In the genomic region with DNA sequence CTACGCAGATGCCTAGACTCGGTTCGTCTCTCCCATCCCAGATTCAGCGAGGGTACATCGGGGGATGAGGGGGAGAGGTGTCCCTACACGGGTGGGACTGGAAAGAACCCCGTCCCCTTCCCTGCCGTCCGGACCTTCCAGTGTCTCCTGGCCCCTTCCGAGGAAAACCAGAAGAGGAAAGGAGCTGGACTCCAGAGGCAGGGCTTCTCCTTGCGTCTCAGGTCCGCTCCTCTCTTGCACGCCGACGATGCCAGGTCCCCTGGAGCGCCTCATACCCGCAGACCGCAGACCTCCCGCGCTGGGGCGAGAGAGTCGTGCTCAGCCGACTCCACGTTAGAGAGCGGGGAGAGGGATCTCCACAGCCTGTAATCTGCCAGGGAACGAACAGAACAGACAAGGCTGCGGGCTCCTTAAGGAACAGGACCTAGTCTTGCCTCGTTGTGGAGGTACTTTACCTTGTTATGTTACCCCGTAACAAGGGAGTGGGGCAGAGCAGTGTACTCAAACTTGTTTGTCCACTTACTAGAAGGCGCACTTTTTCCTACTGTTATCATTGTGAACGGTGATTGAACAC, we compare ENCODE assay signal across 8 cellular contexts. TPM values are rescaled to one million over a fixed set of nuclear protein-coding genes. Genes with fewer than 3 reads are reported as not detected.
DNase-seq lines count a peak whose midpoint lies in the region; ATAC-seq and TF ChIP-seq lines count a peak whose summit lies in the region.

No MANE protein-coding gene starts in this region.

- H3K27ac ChIP-seq in GM23338 (ENCODE audit: low read depth) = no peak overlapping the region
- peak overlapping the region; percentile 40 for H3K27ac ChIP-seq in layer of hippocampus (ENCODE audit: low read depth, low read length)

- DNase-seq in EH (ENCODE audit: low read depth) (peak; percentile 92), GM23338 (ENCODE audit: low spot score) (peak; percentile 79), M059J (ENCODE audit: low read depth) (peak; percentile 89), T-helper 9 cell (peak; percentile 56)
- DNase-seq in central memory CD4-positive, alpha-beta T cell = peak; percentile 57
- peak; percentile 51 to 54 for DNase-seq in stimulated activated CD4-positive, alpha-beta T cell treated with anti-CD3 and anti-CD28 coated beads, Interleukin-2, amount 100 ng/mL, for 48 hours

- H3F3A ChIP-seq in GM23338 (replicated peaks; ENCODE audit: low read depth) = peaks cover 4% of the 10 kb centered on the region; the same call in 1 of the 2 replicates

- no peak overlapping the region for H3K27ac Mint-ChIP-seq in GM23338

- H3K4me1 ChIP-seq in GM23338 (ENCODE audit: insufficient read depth) = peaks cover 17% of the 10 kb centered on the region

- no peaks in the 10 kb centered on the region for H3K9me2 ChIP-seq in GM23338 (ENCODE audit: insufficient read depth)

- peaks cover 52% of the 10 kb centered on the region for H3K27me3 Mint-ChIP-seq in GM23338 (ENCODE audit: insufficient read depth, low read depth, poor library complexity)

- H3K9me3 Mint-ChIP-seq in GM23338 = peaks cover 12% of the 10 kb centered on the region; the same call in 2 of the 3 replicates

- ATAC-seq in GM23338 (peak; percentile 33), GM19351 (IDR thresholded peaks at IDR 0.05; ENCODE audit: unreplicated experiment) (no peak)

- no peak for TF ChIP-seq CTCF in GM23338 (conservative IDR thresholded peaks at IDR 0.05; ENCODE audit: low read depth in 2 of 2)

- no peaks in the 10 kb centered on the region for H3K79me2 ChIP-seq in GM23338 (replicated peaks; ENCODE audit: insufficient read depth)

- peak overlapping the region; percentile 100 for H2AFZ ChIP-seq in GM23338

- H3K36me3 ChIP-seq in GM23338 (ENCODE audit: insufficient read depth) = no peaks in the 10 kb centered on the region

- H3K4me2 ChIP-seq in GM23338 = peak overlapping the region; percentile 79

- no peaks in the 10 kb centered on the region; the same call in 1 of the 2 replicates for H4K20me1 ChIP-seq in GM23338 (replicated peaks; ENCODE audit: insufficient read depth)

- H3K27me3 ChIP-seq in GM23338 (ENCODE audit: insufficient read depth) = peaks cover 87% of the 10 kb centered on the region
- no peaks in the 10 kb centered on the region for H3K27me3 ChIP-seq in layer of hippocampus (ENCODE audit: control insufficient read depth, insufficient read depth, low read length)

- peak overlapping the region; percentile 78 for H3K4me3 ChIP-seq in GM23338

- H3K36me3 Mint-ChIP-seq in GM23338 (ENCODE audit: low read depth) = no peaks in the 10 kb centered on the region

- peaks cover 30% of the 10 kb centered on the region for H3K4me1 Mint-ChIP-seq in GM23338

- peak overlapping the region; percentile 85 for H3K4me3 Mint-ChIP-seq in GM23338

TF ChIP-seq in GM23338, 12 proteins besides CTCF, POLR2A, EP300 and RAD21 (continues in another document):
- TF ChIP-seq JUNB (IDR thresholded peaks at IDR 0.05; ENCODE audit: unreplicated experiment) = no peak
- peak; percentile 59; the same call in 1 of the 2 replicates for TF ChIP-seq POLR2AphosphoS5 (IDR thresholded peaks at IDR 0.05; ENCODE audit: low read depth)
- peak; percentile 46 for TF ChIP-seq EZH2phosphoT487 (IDR thresholded peaks at IDR 0.05; ENCODE audit: unreplicated experiment)
- TF ChIP-seq, protein P1, sequence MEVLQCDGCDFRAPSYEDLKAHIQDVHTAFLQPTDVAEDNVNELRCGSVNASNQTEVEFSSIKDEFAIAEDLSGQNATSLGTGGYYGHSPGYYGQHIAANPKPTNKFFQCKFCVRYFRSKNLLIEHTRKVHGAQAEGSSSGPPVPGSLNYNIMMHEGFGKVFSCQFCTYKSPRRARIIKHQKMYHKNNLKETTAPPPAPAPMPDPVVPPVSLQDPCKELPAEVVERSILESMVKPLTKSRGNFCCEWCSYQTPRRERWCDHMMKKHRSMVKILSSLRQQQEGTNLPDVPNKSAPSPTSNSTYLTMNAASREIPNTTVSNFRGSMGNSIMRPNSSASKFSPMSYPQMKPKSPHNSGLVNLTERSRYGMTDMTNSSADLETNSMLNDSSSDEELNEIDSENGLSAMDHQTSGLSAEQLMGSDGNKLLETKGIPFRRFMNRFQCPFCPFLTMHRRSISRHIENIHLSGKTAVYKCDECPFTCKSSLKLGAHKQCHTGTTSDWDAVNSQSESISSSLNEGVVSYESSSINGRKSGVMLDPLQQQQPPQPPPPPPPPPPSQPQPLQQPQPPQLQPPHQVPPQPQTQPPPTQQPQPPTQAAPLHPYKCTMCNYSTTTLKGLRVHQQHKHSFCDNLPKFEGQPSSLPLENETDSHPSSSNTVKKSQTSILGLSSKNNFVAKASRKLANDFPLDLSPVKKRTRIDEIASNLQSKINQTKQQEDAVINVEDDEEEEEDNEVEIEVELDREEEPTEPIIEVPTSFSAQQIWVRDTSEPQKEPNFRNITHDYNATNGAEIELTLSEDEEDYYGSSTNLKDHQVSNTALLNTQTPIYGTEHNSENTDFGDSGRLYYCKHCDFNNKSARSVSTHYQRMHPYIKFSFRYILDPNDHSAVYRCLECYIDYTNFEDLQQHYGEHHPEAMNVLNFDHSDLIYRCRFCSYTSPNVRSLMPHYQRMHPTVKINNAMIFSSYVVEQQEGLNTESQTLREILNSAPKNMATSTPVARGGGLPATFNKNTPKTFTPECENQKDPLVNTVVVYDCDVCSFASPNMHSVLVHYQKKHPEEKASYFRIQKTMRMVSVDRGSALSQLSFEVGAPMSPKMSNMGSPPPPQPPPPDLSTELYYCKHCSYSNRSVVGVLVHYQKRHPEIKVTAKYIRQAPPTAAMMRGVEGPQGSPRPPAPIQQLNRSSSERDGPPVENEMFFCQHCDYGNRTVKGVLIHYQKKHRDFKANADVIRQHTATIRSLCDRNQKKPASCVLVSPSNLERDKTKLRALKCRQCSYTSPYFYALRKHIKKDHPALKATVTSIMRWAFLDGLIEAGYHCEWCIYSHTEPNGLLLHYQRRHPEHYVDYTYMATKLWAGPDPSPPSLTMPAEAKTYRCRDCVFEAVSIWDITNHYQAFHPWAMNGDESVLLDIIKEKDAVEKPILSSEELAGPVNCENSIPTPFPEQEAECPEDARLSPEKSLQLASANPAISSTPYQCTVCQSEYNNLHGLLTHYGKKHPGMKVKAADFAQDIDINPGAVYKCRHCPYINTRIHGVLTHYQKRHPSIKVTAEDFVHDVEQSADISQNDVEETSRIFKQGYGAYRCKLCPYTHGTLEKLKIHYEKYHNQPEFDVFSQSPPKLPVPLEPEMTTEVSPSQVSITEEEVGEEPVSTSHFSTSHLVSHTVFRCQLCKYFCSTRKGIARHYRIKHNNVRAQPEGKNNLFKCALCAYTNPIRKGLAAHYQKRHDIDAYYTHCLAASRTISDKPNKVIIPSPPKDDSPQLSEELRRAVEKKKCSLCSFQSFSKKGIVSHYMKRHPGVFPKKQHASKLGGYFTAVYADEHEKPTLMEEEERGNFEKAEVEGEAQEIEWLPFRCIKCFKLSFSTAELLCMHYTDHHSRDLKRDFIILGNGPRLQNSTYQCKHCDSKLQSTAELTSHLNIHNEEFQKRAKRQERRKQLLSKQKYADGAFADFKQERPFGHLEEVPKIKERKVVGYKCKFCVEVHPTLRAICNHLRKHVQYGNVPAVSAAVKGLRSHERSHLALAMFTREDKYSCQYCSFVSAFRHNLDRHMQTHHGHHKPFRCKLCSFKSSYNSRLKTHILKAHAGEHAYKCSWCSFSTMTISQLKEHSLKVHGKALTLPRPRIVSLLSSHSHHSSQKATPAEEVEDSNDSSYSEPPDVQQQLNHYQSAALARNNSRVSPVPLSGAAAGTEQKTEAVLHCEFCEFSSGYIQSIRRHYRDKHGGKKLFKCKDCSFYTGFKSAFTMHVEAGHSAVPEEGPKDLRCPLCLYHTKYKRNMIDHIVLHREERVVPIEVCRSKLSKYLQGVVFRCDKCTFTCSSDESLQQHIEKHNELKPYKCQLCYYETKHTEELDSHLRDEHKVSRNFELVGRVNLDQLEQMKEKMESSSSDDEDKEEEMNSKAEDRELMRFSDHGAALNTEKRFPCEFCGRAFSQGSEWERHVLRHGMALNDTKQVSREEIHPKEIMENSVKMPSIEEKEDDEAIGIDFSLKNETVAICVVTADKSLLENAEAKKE (CRISPR knock-in tag; IDR thresholded peaks at IDR 0.05) = no peak
- TF ChIP-seq, protein P2, sequence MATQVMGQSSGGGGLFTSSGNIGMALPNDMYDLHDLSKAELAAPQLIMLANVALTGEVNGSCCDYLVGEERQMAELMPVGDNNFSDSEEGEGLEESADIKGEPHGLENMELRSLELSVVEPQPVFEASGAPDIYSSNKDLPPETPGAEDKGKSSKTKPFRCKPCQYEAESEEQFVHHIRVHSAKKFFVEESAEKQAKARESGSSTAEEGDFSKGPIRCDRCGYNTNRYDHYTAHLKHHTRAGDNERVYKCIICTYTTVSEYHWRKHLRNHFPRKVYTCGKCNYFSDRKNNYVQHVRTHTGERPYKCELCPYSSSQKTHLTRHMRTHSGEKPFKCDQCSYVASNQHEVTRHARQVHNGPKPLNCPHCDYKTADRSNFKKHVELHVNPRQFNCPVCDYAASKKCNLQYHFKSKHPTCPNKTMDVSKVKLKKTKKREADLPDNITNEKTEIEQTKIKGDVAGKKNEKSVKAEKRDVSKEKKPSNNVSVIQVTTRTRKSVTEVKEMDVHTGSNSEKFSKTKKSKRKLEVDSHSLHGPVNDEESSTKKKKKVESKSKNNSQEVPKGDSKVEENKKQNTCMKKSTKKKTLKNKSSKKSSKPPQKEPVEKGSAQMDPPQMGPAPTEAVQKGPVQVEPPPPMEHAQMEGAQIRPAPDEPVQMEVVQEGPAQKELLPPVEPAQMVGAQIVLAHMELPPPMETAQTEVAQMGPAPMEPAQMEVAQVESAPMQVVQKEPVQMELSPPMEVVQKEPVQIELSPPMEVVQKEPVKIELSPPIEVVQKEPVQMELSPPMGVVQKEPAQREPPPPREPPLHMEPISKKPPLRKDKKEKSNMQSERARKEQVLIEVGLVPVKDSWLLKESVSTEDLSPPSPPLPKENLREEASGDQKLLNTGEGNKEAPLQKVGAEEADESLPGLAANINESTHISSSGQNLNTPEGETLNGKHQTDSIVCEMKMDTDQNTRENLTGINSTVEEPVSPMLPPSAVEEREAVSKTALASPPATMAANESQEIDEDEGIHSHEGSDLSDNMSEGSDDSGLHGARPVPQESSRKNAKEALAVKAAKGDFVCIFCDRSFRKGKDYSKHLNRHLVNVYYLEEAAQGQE (IDR thresholded peaks at IDR 0.05; ENCODE audit: unreplicated experiment) = no peak

RNA-seq across cellular contexts. Expression of a gene that starts 0.4 kb away (rescaled TPM):
- 35.8 and 48.3 TPM in 2 replicates for total RNA-seq in GM23338 (2014; rRNA removed; shearing (Covaris generic))
- 15.3 and 16.4 TPM in 2 replicates for polyA plus RNA-seq in GM23338 (2016; fragmentation: Nextera tagmentation; extraction: Ambion mirVana)
- total RNA-seq in M059J (2014; rRNA removed; shearing (Covaris generic)) = 40.0 and 59.1 TPM in 2 replicates

RNA-seq across cellular contexts. Expression of a gene that starts 45.5 kb away (rescaled TPM):
- 32.4 and 38.5 TPM in 2 replicates for total RNA-seq in GM23338 (2014; rRNA removed; shearing (Covaris generic))
- 57.5 and 70.6 TPM in 2 replicates for polyA plus RNA-seq in GM23338 (2016; fragmentation: Nextera tagmentation; extraction: Ambion mirVana)
- 14.5 and 17.0 TPM in 2 replicates for total RNA-seq in M059J (2014; rRNA removed; shearing (Covaris generic))

RNA-seq across cellular contexts. Expression of a gene that starts 48.7 kb away (rescaled TPM):
- total RNA-seq in GM23338 (2014; rRNA removed; shearing (Covaris generic)) = 0.56 and 1.0 TPM in 2 replicates
- polyA plus RNA-seq in GM23338 (2016; fragmentation: Nextera tagmentation; extraction: Ambion mirVana) = 0.47 and 0.55 TPM in 2 replicates
- not detected in 2 replicates for total RNA-seq in M059J (2014; rRNA removed; shearing (Covaris generic))
